Comparison of ENCODE assay signal across 25 cellular contexts in the genomic region with DNA sequence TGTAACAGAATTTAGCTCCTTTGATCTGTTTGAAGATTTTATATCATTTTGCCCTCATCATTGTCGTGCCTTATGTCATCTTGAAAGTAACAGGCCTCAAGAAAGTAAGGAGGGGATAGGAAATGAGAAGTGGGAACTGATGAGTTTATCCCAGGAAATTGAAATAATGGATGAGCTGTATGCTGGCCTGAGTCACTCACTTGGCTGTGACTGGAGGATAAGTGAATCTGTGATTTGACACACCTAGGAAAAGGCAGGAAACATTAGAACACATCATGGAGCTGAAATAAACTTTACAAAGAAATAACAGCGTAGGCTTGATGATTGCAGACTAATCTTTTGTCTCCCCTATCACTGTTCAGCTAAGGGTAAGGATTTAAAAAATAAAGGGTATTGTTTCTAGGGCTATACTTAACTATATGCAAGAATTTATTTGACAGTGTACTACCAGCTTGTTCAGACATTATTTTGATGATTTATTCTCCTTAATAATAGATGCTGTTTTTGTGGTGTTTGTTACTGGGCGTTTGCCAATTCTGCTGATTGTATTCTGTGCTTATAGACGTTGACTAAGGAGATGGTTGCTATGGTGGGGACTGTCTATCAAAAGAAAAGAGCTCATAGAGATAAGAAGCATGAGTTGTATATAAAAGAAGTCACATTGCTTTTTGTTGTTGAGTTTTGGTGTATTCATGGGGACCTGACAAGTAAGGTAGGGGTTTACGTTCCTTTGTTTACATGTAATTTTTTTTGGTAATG.
DNase-seq lines count a peak whose midpoint lies in the region; ATAC-seq and TF ChIP-seq lines count a peak whose summit lies in the region.
"Had no signal": no experiment of that assay in that cellular context is flagged by ENCODE, and none has a peak within 500 bp of the region (broad histone marks: within the 10 kb centered on the region; RNA-seq: fewer than 3 reads in every experiment).

No MANE protein-coding gene starts in this region.

- DNase-seq in COR-L47 (lab: John Stamatoyannopoulos, UW) (peak; percentile 81), HT1080 (ENCODE audit: low read depth) (peak; percentile 87), NCI-H748 (lab: John Stamatoyannopoulos, UW; ENCODE audit: unreplicated experiment) (peak; percentile 22), dorsolateral prefrontal cortex (no peak), NCI-H187 treated with DMSO at 0.1 percent for 48 hours (lab: John Stamatoyannopoulos, UW) (no peak)
- DNase-seq in naive thymus-derived CD4-positive, alpha-beta T cell, result no peak
- no peak for DNase-seq in CD4-positive, alpha-beta memory T cell
- DNase-seq: activated B cell treated with CpG ODN at 0.5 μM for 24 hours; activated CD4-positive, alpha-beta memory T cell treated with anti-CD3 and anti-CD28 coated beads for 36 hours; activated effector memory CD4-positive, alpha-beta T cell treated with anti-CD3 and anti-CD28 coated beads, Interleukin-2, amount 50 U/mL, for 16 hours; activated naive CD8-positive, alpha-beta T cell treated with anti-CD3 and anti-CD28 coated beads, Interleukin-2, amount 50 U/mL, for 24 hours; C1 segment of cervical spinal cord; foreskin fibroblast; GF-D8; islet precursor cell; MM.1S; NCI-H1930; NCI-H524; T1000; testis had no signal

- no peaks in the 10 kb centered on the region for H3K9me3 Mint-ChIP-seq in naive thymus-derived CD4-positive, alpha-beta T cell
- H3K9me3 Mint-ChIP-seq in CD4-positive, alpha-beta memory T cell, result peaks cover 0 to 2% (median 0%) of the 10 kb centered on the region in 8 donors
- H3K9me3 Mint-ChIP-seq: activated B cell treated with CpG ODN at 0.5 μM for 24 hours; activated CD4-positive, alpha-beta memory T cell treated with anti-CD3 and anti-CD28 coated beads for 36 hours; activated naive CD8-positive, alpha-beta T cell treated with anti-CD3 and anti-CD28 coated beads, Interleukin-2, amount 50 U/mL, for 24 hours; dendritic cell treated with granulocyte-macrophage colony-stimulating factor and Interleukin-4, amounts not matched to agents 40 ng/mL and 50 ng/mL, for 4 days; stimulated activated memory B cell treated with anti-CD40 and anti-IgM and Interleukin-4, amounts not matched to agents 10 μg/mL and 1 μg/mL and 100 μg/mL, for 72 hours had no signal

- peak overlapping the region in 48 of 59 donors; percentile 0 to 62 (median 46) for H3K4me3 ChIP-seq in dorsolateral prefrontal cortex
- H3K4me3 ChIP-seq in naive thymus-derived CD4-positive, alpha-beta T cell (ENCODE audit: low read length), result no peak overlapping the region
- H3K4me3 ChIP-seq in CD4-positive, alpha-beta memory T cell (ENCODE audit: low read length in 2 of 2), result no peak overlapping the region
- H3K4me3 ChIP-seq: K562, testis had no signal

- H3K4me1 Mint-ChIP-seq in naive thymus-derived CD4-positive, alpha-beta T cell, result peaks cover 0 to 1% (median 0%) of the 10 kb centered on the region in 7 donors
- H3K4me1 Mint-ChIP-seq in CD4-positive, alpha-beta memory T cell, result no peaks in the 10 kb centered on the region
- H3K4me1 Mint-ChIP-seq: activated B cell treated with CpG ODN at 0.5 μM for 24 hours; activated naive CD8-positive, alpha-beta T cell treated with anti-CD3 and anti-CD28 coated beads, Interleukin-2, amount 50 U/mL, for 24 hours; stimulated activated memory B cell treated with anti-CD40 and anti-IgM and Interleukin-4, amounts not matched to agents 10 μg/mL and 1 μg/mL and 100 μg/mL, for 72 hours had no signal

- no peaks in the 10 kb centered on the region for H3K36me3 ChIP-seq in naive thymus-derived CD4-positive, alpha-beta T cell (ENCODE audit: control insufficient read depth in 2 of 3, insufficient read depth in 3 of 3, low read length in 3 of 3)
- no peaks in the 10 kb centered on the region for H3K36me3 ChIP-seq in CD4-positive, alpha-beta memory T cell (ENCODE audit: insufficient read depth, low read length)

- no peak overlapping the region for H3K27ac Mint-ChIP-seq in naive thymus-derived CD4-positive, alpha-beta T cell
- no peak overlapping the region for H3K27ac Mint-ChIP-seq in CD4-positive, alpha-beta memory T cell
- H3K27ac Mint-ChIP-seq: activated B cell treated with CpG ODN at 0.5 μM for 24 hours; activated CD4-positive, alpha-beta memory T cell treated with anti-CD3 and anti-CD28 coated beads for 36 hours; activated naive CD8-positive, alpha-beta T cell treated with anti-CD3 and anti-CD28 coated beads, Interleukin-2, amount 50 U/mL, for 24 hours; dendritic cell treated with granulocyte-macrophage colony-stimulating factor and Interleukin-4, amounts not matched to agents 40 ng/mL and 50 ng/mL, for 4 days; stimulated activated memory B cell treated with anti-CD40 and anti-IgM and Interleukin-4, amounts not matched to agents 10 μg/mL and 1 μg/mL and 100 μg/mL, for 72 hours had no signal

- H3K9me3 ChIP-seq in naive thymus-derived CD4-positive, alpha-beta T cell (ENCODE audit: control insufficient read depth in 2 of 3, low read length in 3 of 3), result no peaks in the 10 kb centered on the region
- no peaks in the 10 kb centered on the region for H3K9me3 ChIP-seq in CD4-positive, alpha-beta memory T cell (ENCODE audit: control insufficient read depth in 1 of 2, low read length in 2 of 2)
- H3K9me3 ChIP-seq: testis had no signal

- no peaks in the 10 kb centered on the region for H3K36me3 Mint-ChIP-seq in naive thymus-derived CD4-positive, alpha-beta T cell
- H3K36me3 Mint-ChIP-seq in CD4-positive, alpha-beta memory T cell, result no peaks in the 10 kb centered on the region
- H3K36me3 Mint-ChIP-seq: activated CD4-positive, alpha-beta memory T cell treated with anti-CD3 and anti-CD28 coated beads for 36 hours; stimulated activated memory B cell treated with anti-CD40 and anti-IgM and Interleukin-4, amounts not matched to agents 10 μg/mL and 1 μg/mL and 100 μg/mL, for 72 hours had no signal

- no peaks in the 10 kb centered on the region for H3K27me3 ChIP-seq in dorsolateral prefrontal cortex
- no peaks in the 10 kb centered on the region for H3K27me3 ChIP-seq in naive thymus-derived CD4-positive, alpha-beta T cell (ENCODE audit: control insufficient read depth in 2 of 2, insufficient read depth in 2 of 2, low read length in 2 of 2)
- H3K27me3 ChIP-seq in CD4-positive, alpha-beta memory T cell (ENCODE audit: insufficient read depth, low read length), result no peaks in the 10 kb centered on the region
- H3K27me3 ChIP-seq: testis had no signal

- ATAC-seq in HG03521 (IDR thresholded peaks at IDR 0.05; ENCODE audit: unreplicated experiment), result no peak
- ATAC-seq in naive thymus-derived CD4-positive, alpha-beta T cell, result no peak
- ATAC-seq: activated naive CD8-positive, alpha-beta T cell treated with anti-CD3 and anti-CD28 coated beads, Interleukin-2, amount 50 U/mL, for 24 hours; K562; stimulated activated memory B cell treated with anti-CD40 and anti-IgM and Interleukin-4, amounts not matched to agents 10 μg/mL and 1 μg/mL and 100 μg/mL, for 72 hours had no signal

- no peak for TF ChIP-seq CTCF in dorsolateral prefrontal cortex (IDR thresholded peaks at IDR 0.05 in 54 of 56, conservative IDR thresholded peaks at IDR 0.05 in 2 of 56; ENCODE audit: low read depth in 1 of 56, partially characterized antibody in 56 of 56)

- POLR2A ChIA-PET in naive thymus-derived CD4-positive, alpha-beta T cell (lab: Charles Lee), result no interaction called here
- POLR2A ChIA-PET in CD4-positive, alpha-beta memory T cell (lab: Charles Lee; ENCODE audit: partially characterized antibody), result no interaction called here

- CTCF ChIA-PET in naive thymus-derived CD4-positive, alpha-beta T cell (lab: Charles Lee), result no interaction called here
- CTCF ChIA-PET in CD4-positive, alpha-beta memory T cell (lab: Charles Lee; ENCODE audit: partially characterized antibody), result interaction anchor here (1.2 kb wide), 1 partner anchor 16 kb away, joined by 3 read pairs; no protein-coding TSS in a partner anchor

- intact Hi-C loops in dorsolateral prefrontal cortex (cut with DNase I), result no loop called here
- intact Hi-C loops in naive thymus-derived CD4-positive, alpha-beta T cell (cut with micrococcal nuclease), result no loop called here
- intact Hi-C loops in CD4-positive, alpha-beta memory T cell (cut with micrococcal nuclease), result no loop called here

- no peaks in the 10 kb centered on the region for H3K4me1 ChIP-seq in naive thymus-derived CD4-positive, alpha-beta T cell (ENCODE audit: control insufficient read depth in 2 of 2, insufficient read depth in 2 of 2, low read length in 2 of 2)
- no peaks in the 10 kb centered on the region for H3K4me1 ChIP-seq in CD4-positive, alpha-beta memory T cell (ENCODE audit: insufficient read depth, low read length)

- peaks cover 10 to 44% (median 36%) of the 10 kb centered on the region in 5 donors for H3K27me3 Mint-ChIP-seq in naive thymus-derived CD4-positive, alpha-beta T cell
- H3K27me3 Mint-ChIP-seq in CD4-positive, alpha-beta memory T cell, result peaks cover 14 to 19% of the 10 kb centered on the region in 2 donors

- no peak overlapping the region for H3K4me3 Mint-ChIP-seq in naive thymus-derived CD4-positive, alpha-beta T cell
- no peak overlapping the region for H3K4me3 Mint-ChIP-seq in CD4-positive, alpha-beta memory T cell
- H3K4me3 Mint-ChIP-seq: activated B cell treated with CpG ODN at 0.5 μM for 24 hours; activated CD4-positive, alpha-beta memory T cell treated with anti-CD3 and anti-CD28 coated beads for 36 hours; activated naive CD8-positive, alpha-beta T cell treated with anti-CD3 and anti-CD28 coated beads, Interleukin-2, amount 50 U/mL, for 24 hours; dendritic cell treated with granulocyte-macrophage colony-stimulating factor and Interleukin-4, amounts not matched to agents 40 ng/mL and 50 ng/mL, for 4 days; stimulated activated memory B cell treated with anti-CD40 and anti-IgM and Interleukin-4, amounts not matched to agents 10 μg/mL and 1 μg/mL and 100 μg/mL, for 72 hours had no signal

- peak overlapping the region in 1 of 59 donors; percentile 17 for H3K27ac ChIP-seq in dorsolateral prefrontal cortex
- H3K27ac ChIP-seq in naive thymus-derived CD4-positive, alpha-beta T cell (ENCODE audit: low read depth, low read length), result no peak overlapping the region
- H3K27ac ChIP-seq in CD4-positive, alpha-beta memory T cell (ENCODE audit: low read depth, low read length), result no peak overlapping the region
- H3K27ac ChIP-seq: epithelial cell of prostate, testis had no signal

Comparison
In these comparisons a context has a peak if more than half of its experiments do, and no peak if none do; other contexts are left out.
1. DNase-seq: peak in COR-L47 (single experiment), HT1080 (single experiment) and NCI-H748 (single experiment); none in dorsolateral prefrontal cortex (0 of 10), naive thymus-derived CD4-positive, alpha-beta T cell (0 of 9), CD4-positive, alpha-beta memory T cell (0 of 5) and NCI-H187 treated with DMSO at 0.1 percent for 48 hours (single experiment).
2. H3K4me3 ChIP-seq: peak in dorsolateral prefrontal cortex (48 of 59); none in naive thymus-derived CD4-positive, alpha-beta T cell (single experiment) and CD4-positive, alpha-beta memory T cell (0 of 2).